Comparison of ENCODE assay signal across 34 cellular contexts in the genomic region with DNA sequence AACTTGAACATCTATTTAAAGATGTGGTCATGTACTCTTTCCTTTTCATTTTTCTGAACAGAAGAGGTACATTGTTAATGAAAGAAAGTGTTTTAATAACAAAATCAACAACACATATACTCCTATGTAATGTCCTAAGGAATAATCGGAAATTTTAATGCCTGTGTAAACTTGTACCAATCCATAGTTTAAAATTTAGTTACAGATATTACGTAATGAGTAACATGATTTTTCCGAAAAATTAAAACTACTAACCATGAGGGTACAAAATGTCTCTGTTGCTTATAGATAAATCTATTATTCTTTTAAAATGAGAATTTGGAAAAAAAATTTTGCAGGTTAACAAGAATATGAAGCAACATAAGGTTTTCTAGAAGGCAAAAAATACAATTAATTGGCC.
"Had no signal": no experiment of that assay in that cellular context is flagged by ENCODE, and none has a peak within 500 bp of the region (broad histone marks: within the 10 kb centered on the region; RNA-seq: fewer than 3 reads in every experiment).

No MANE protein-coding gene starts in this region.

- H3K4me1 ChIP-seq: ascending aorta had no signal

- ATAC-seq: activated CD8-positive, alpha-beta T cell treated with anti-CD3 and anti-CD28 coated beads for 36 hours; activated naive CD8-positive, alpha-beta T cell treated with anti-CD3 and anti-CD28 coated beads, Interleukin-2, amount 50 U/mL, for 24 hours; activated T-cell treated with anti-CD3 and anti-CD28 coated beads, Interleukin-2, amount 50 U/mL, for 4 hours; activated T-cell treated with anti-CD3 and anti-CD28 coated beads, Interleukin-2, amount 50 U/mL, for 72 hours; activated T-helper 17 cell treated with anti-CD3 and anti-CD28 coated beads, Interleukin-2, amount 50 U/mL, for 72 hours; WTC11 had no signal

- H3K27ac ChIP-seq: ascending aorta, cardiac muscle cell, WERI-Rb-1 had no signal

- H3K9me3 ChIP-seq: ascending aorta had no signal

- H3K9me3 Mint-ChIP-seq: activated naive CD4-positive, alpha-beta T cell treated with anti-CD3 and anti-CD28 coated beads, Interleukin-2, amount 10 ng/mL, durations not matched to agents 7 days and 5 days; activated naive CD4-positive, alpha-beta T cell treated with anti-CD3 and anti-CD28 coated beads, Interleukin-2, amount 50 U/mL, for 24 hours; activated naive CD8-positive, alpha-beta T cell treated with anti-CD3 and anti-CD28 coated beads, Interleukin-2, amount 10 ng/mL, durations not matched to agents 7 days and 5 days; activated T-cell treated with anti-CD3 and anti-CD28 coated beads, Interleukin-2, amount 50 U/mL, for 4 hours; activated T-helper 1 cell treated with anti-CD3 and anti-CD28 coated beads, Interleukin-12 subunit alpha, Interleukin-12 subunit beta, Interleukin-2, Interleukin-4 antibody, amounts not matched to agents 30 ng/mL and 10 ng/mL and 1 ng/mL, durations not matched to agents 14 hours and 24 hours and 36 hours; central memory CD8-positive, alpha-beta T cell; T-helper 2 cell treated with Interferon-gamma antibody and Interleukin-4, amounts not matched to agents 5 μg/mL and 100 μg/mL, for 36 hours had no signal

- FAIRE-seq: bronchial epithelial cell, TTC549 had no signal

- H3K4me3 Mint-ChIP-seq: activated CD4-positive, alpha-beta T cell treated with anti-CD3 and anti-CD28 coated beads, Interleukin-2, amount 10 ng/mL, durations not matched to agents 24 days and 14 days; activated CD8-positive, alpha-beta T cell treated with anti-CD3 and anti-CD28 coated beads for 36 hours; activated naive CD4-positive, alpha-beta T cell treated with anti-CD3 and anti-CD28 coated beads, Interleukin-2, amount 10 ng/mL, durations not matched to agents 7 days and 5 days; activated naive CD4-positive, alpha-beta T cell treated with anti-CD3 and anti-CD28 coated beads, Interleukin-2, amount 50 U/mL, for 24 hours; activated naive CD8-positive, alpha-beta T cell; activated naive CD8-positive, alpha-beta T cell treated with anti-CD3 and anti-CD28 coated beads, Interleukin-2, amount 10 ng/mL, durations not matched to agents 7 days and 5 days; activated naive CD8-positive, alpha-beta T cell treated with anti-CD3 and anti-CD28 coated beads, Interleukin-2, amount 50 U/mL, for 24 hours; activated T-cell treated with anti-CD3 and anti-CD28 coated beads, Interleukin-2, amount 50 U/mL, for 4 hours; activated T-helper 1 cell treated with anti-CD3 and anti-CD28 coated beads, Interleukin-12 subunit alpha, Interleukin-12 subunit beta, Interleukin-2, Interleukin-4 antibody, amounts not matched to agents 30 ng/mL and 10 ng/mL and 1 ng/mL, durations not matched to agents 14 hours and 24 hours and 36 hours; brain; central memory CD8-positive, alpha-beta T cell; T-helper 1 cell treated with Interleukin-12 subunit alpha and Interleukin-12 subunit beta and Interleukin-4 antibody, amounts not matched to agents 30 μg/mL and 1 μg/mL, for 36 hours; T-helper 2 cell treated with Interferon-gamma antibody and Interleukin-4, amounts not matched to agents 5 μg/mL and 100 μg/mL, for 36 hours; WTC11 had no signal

- H3K36me3 ChIP-seq: ascending aorta, cardiac muscle cell, WERI-Rb-1 had no signal

- H3K27me3 Mint-ChIP-seq: activated CD4-positive, alpha-beta T cell treated with anti-CD3 and anti-CD28 coated beads, Interleukin-2, amount 10 ng/mL, durations not matched to agents 24 days and 14 days; activated CD8-positive, alpha-beta T cell treated with anti-CD3 and anti-CD28 coated beads for 36 hours; activated naive CD4-positive, alpha-beta T cell treated with anti-CD3 and anti-CD28 coated beads, Interleukin-2, amount 10 ng/mL, durations not matched to agents 7 days and 5 days; activated naive CD8-positive, alpha-beta T cell; activated naive CD8-positive, alpha-beta T cell treated with anti-CD3 and anti-CD28 coated beads, Interleukin-2, amount 50 U/mL, for 24 hours; activated T-helper 17 cell treated with anti-CD3 and anti-CD28 coated beads, Interleukin-2, amount 50 U/mL, for 72 hours; central memory CD8-positive, alpha-beta T cell had no signal

- DNase-seq: activated CD4-positive, alpha-beta T cell treated with anti-CD3 and anti-CD28 coated beads for 4 hours; activated CD4-positive, alpha-beta T cell treated with anti-CD3 and anti-CD28 coated beads, Interleukin-2, amount 10 ng/mL, durations not matched to agents 24 days and 14 days; activated CD4-positive, alpha-beta T cell treated with anti-CD3 and anti-CD28 coated beads, Interleukin-2, amount 50 U/mL, for 1 hour; activated CD4-positive, alpha-beta T cell treated with anti-CD3 and anti-CD28 coated beads, Interleukin-2, amount 50 U/mL, for 4 hours; activated CD4-positive, CD25-positive, alpha-beta regulatory T cell treated with anti-CD3 and anti-CD28 coated beads, Interleukin-2, amount 50 U/mL, for 72 hours; activated CD8-positive, alpha-beta memory T cell treated with anti-CD3 and anti-CD28 coated beads, Interleukin-2, amount 50 U/mL, for 4 hours; activated effector memory CD4-positive, alpha-beta T cell treated with Interleukin-2 at 50 U/mL for 16 hours; activated gamma-delta T cell; activated naive CD4-positive, alpha-beta T cell treated with anti-CD3 and anti-CD28 coated beads, Interleukin-2, amount 10 ng/mL, durations not matched to agents 7 days and 5 days; activated naive CD4-positive, alpha-beta T cell treated with Interleukin-2 at 50 U/mL for 16 hours; activated naive CD8-positive, alpha-beta T cell treated with anti-CD3 and anti-CD28 coated beads, Interleukin-2, amount 10 ng/mL, durations not matched to agents 7 days and 5 days; activated naive CD8-positive, alpha-beta T cell treated with anti-CD3 and anti-CD28 coated beads, Interleukin-2, amount 50 U/mL, for 24 hours; activated T-cell treated with anti-CD3 and anti-CD28 coated beads for 4 hours; activated T-cell treated with anti-CD3 and anti-CD28 coated beads, Interleukin-2, amount 50 U/mL, for 1 hour; activated T-cell treated with anti-CD3 and anti-CD28 coated beads, Interleukin-2, amount 50 U/mL, for 4 hours; activated T-cell treated with anti-CD3 and anti-CD28 coated beads, Interleukin-2, amount 50 U/mL, for 72 hours; cerebellar nuclear complex; T-helper 2 cell; T-helper 9 cell; WERI-Rb-1 had no signal

- H3K27ac Mint-ChIP-seq: activated CD8-positive, alpha-beta T cell treated with anti-CD3 and anti-CD28 coated beads for 36 hours; activated naive CD4-positive, alpha-beta T cell treated with anti-CD3 and anti-CD28 coated beads, Interleukin-2, amount 10 ng/mL, durations not matched to agents 7 days and 5 days; activated naive CD4-positive, alpha-beta T cell treated with anti-CD3 and anti-CD28 coated beads, Interleukin-2, amount 50 U/mL, for 24 hours; activated naive CD8-positive, alpha-beta T cell; activated naive CD8-positive, alpha-beta T cell treated with anti-CD3 and anti-CD28 coated beads, Interleukin-2, amount 10 ng/mL, durations not matched to agents 7 days and 5 days; activated naive CD8-positive, alpha-beta T cell treated with anti-CD3 and anti-CD28 coated beads, Interleukin-2, amount 50 U/mL, for 24 hours; activated T-helper 1 cell treated with anti-CD3 and anti-CD28 coated beads, Interleukin-12 subunit alpha, Interleukin-12 subunit beta, Interleukin-2, Interleukin-4 antibody, amounts not matched to agents 30 ng/mL and 10 ng/mL and 1 ng/mL, durations not matched to agents 14 hours and 24 hours and 36 hours; T-helper 2 cell treated with Interferon-gamma antibody and Interleukin-4, amounts not matched to agents 5 μg/mL and 100 μg/mL, for 36 hours; WTC11 had no signal

- H3K27me3 ChIP-seq: ascending aorta, cardiac muscle cell had no signal

- H3K4me1 Mint-ChIP-seq: activated naive CD4-positive, alpha-beta T cell treated with anti-CD3 and anti-CD28 coated beads, Interleukin-2, amount 10 ng/mL, durations not matched to agents 7 days and 5 days; activated naive CD8-positive, alpha-beta T cell treated with anti-CD3 and anti-CD28 coated beads, Interleukin-2, amount 10 ng/mL, durations not matched to agents 7 days and 5 days; WTC11 had no signal

- H3K4me3 ChIP-seq: ascending aorta, cardiac muscle cell had no signal

- H3K36me3 Mint-ChIP-seq: activated naive CD4-positive, alpha-beta T cell treated with anti-CD3 and anti-CD28 coated beads, Interleukin-2, amount 10 ng/mL, durations not matched to agents 7 days and 5 days; activated naive CD4-positive, alpha-beta T cell treated with anti-CD3 and anti-CD28 coated beads, Interleukin-2, amount 50 U/mL, for 24 hours; activated naive CD8-positive, alpha-beta T cell; activated naive CD8-positive, alpha-beta T cell treated with anti-CD3 and anti-CD28 coated beads, Interleukin-2, amount 10 ng/mL, durations not matched to agents 7 days and 5 days; brain; WTC11 had no signal
